Comparison of ENCODE assay signal across 17 cellular contexts in genomic region chr10:5553400-5554170, GRCh38. TPM values are rescaled to one million over a fixed set of nuclear protein-coding genes. Genes with fewer than 3 reads are reported as not detected.
DNase-seq lines count a peak whose midpoint lies in the region; ATAC-seq and TF ChIP-seq lines count a peak whose summit lies in the region.
"Had no signal": no experiment of that assay in that cellular context is flagged by ENCODE, and none has a peak within 500 bp of the region (broad histone marks: within the 10 kb centered on the region; RNA-seq: fewer than 3 reads in every experiment).

No MANE protein-coding gene starts in this region.

- H3K4me1 Mint-ChIP-seq in CD8-positive, alpha-beta memory T cell: peaks cover 14 to 20% (median 19%) of the 10 kb centered on the region in 3 donors

- H3K27me3 Mint-ChIP-seq in CD8-positive, alpha-beta memory T cell: peaks cover 4 to 5% of the 10 kb centered on the region in 2 donors

- CTCF ChIA-PET in CD8-positive, alpha-beta memory T cell (lab: Charles Lee): interaction anchor here (1.6 kb wide), 1 partner anchor 76 kb away, joined by 5 read pairs; no protein-coding TSS in a partner anchor

- no peaks in the 10 kb centered on the region for H3K9me3 ChIP-seq in mesenchymal stem cell (ENCODE audit: control insufficient read depth, low read length)
- no peaks in the 10 kb centered on the region for H3K9me3 ChIP-seq in suprapubic skin
- no peaks in the 10 kb centered on the region for H3K9me3 ChIP-seq in CD8-positive, alpha-beta memory T cell (ENCODE audit: low read length)

- no peak overlapping the region for H2BK5ac ChIP-seq in mesenchymal stem cell (ENCODE audit: low read depth, low read length, poor library complexity, severe bottlenecking)

- TF ChIP-seq POLR2A in suprapubic skin (IDR thresholded peaks at IDR 0.05): no peak

- H3K4me1 ChIP-seq in mesenchymal stem cell (ENCODE audit: control insufficient read depth, insufficient read depth, low read depth, low read length) (peaks cover 65% of the 10 kb centered on the region), suprapubic skin (peaks cover 64% of the 10 kb centered on the region)
- peaks cover 38% of the 10 kb centered on the region for H3K4me1 ChIP-seq in CD8-positive, alpha-beta memory T cell (ENCODE audit: insufficient read depth, low read length)

- H2AK5ac ChIP-seq in mesenchymal stem cell (ENCODE audit: low read length, severe bottlenecking): peak overlapping the region; percentile 72

- H3K79me1 ChIP-seq in mesenchymal stem cell (replicated peaks; ENCODE audit: low read length, poor library complexity, severe bottlenecking): no peaks in the 10 kb centered on the region

- no peak overlapping the region for H2BK12ac ChIP-seq in mesenchymal stem cell (ENCODE audit: low read length in 2 of 2)

- no peak for TF ChIP-seq EP300 in suprapubic skin (IDR thresholded peaks at IDR 0.05)

- H4K8ac ChIP-seq in mesenchymal stem cell (ENCODE audit: low read length): no peak overlapping the region

- H3K18ac ChIP-seq in mesenchymal stem cell (ENCODE audit: low read depth in 1 of 2, low read length in 2 of 2): peak overlapping the region in 1 of 2 experiments; percentile 63

- H3K9ac ChIP-seq in mesenchymal stem cell (ENCODE audit: low read length): no peak overlapping the region

- H3K27me3 ChIP-seq in mesenchymal stem cell (ENCODE audit: control insufficient read depth in 1 of 2, insufficient read depth in 1 of 2, low read length in 2 of 2) (no peaks in the 10 kb centered on the region), suprapubic skin (no peaks in the 10 kb centered on the region)
- H3K27me3 ChIP-seq in CD8-positive, alpha-beta memory T cell (ENCODE audit: insufficient read depth, low read length, poor library complexity, severe bottlenecking): no peaks in the 10 kb centered on the region

- no peak overlapping the region for H3K4me3 Mint-ChIP-seq in CD8-positive, alpha-beta memory T cell

- WGBS in mesenchymal stem cell: 89% methylated on average over 15 of the region's 17 CpGs
- WGBS in suprapubic skin: 71% methylated on average over 17 of the region's 17 CpGs

- H3K27ac Mint-ChIP-seq in CD8-positive, alpha-beta memory T cell: peak overlapping the region in 1 of 8 donors; percentile 79

- no peak for ATAC-seq in GM18867 (IDR thresholded peaks at IDR 0.05; ENCODE audit: unreplicated experiment)
- no peak for ATAC-seq in esophagus mucosa
- ATAC-seq: HCT116 had no signal

- H3K36me3 Mint-ChIP-seq in CD8-positive, alpha-beta memory T cell: no peaks in the 10 kb centered on the region

- H3K4me2 ChIP-seq in mesenchymal stem cell (ENCODE audit: low read length, poor library complexity, severe bottlenecking): no peak overlapping the region

- no peaks in the 10 kb centered on the region for H3K36me3 ChIP-seq in mesenchymal stem cell (ENCODE audit: control insufficient read depth in 1 of 2, insufficient read depth in 2 of 2, low read depth in 1 of 2, low read length in 2 of 2)
- H3K36me3 ChIP-seq in suprapubic skin: no peaks in the 10 kb centered on the region
- no peaks in the 10 kb centered on the region for H3K36me3 ChIP-seq in CD8-positive, alpha-beta memory T cell (ENCODE audit: insufficient read depth, low read length)

- no peak overlapping the region for H2BK120ac ChIP-seq in mesenchymal stem cell (ENCODE audit: low read depth, low read length)

- H3K9me3 Mint-ChIP-seq in CD8-positive, alpha-beta memory T cell: no peaks in the 10 kb centered on the region

- peak overlapping the region; percentile 5 for H4K91ac ChIP-seq in mesenchymal stem cell (ENCODE audit: low read length)

- no peak for TF ChIP-seq CTCF in coronary artery (IDR thresholded peaks at IDR 0.05)
- no peak for TF ChIP-seq CTCF in suprapubic skin (IDR thresholded peaks at IDR 0.05)

- DNase-seq in activated effector memory CD4-positive, alpha-beta T cell treated with anti-CD3 and anti-CD28 coated beads, Interleukin-2, amount 50 U/mL, for 16 hours: peak; percentile 51
- no peak for DNase-seq in activated effector memory CD4-positive, alpha-beta T cell treated with Interleukin-2 at 50 U/mL for 16 hours
- DNase-seq in coronary artery (ENCODE audit: low spot score): no peak
- no peak for DNase-seq in mesenchymal stem cell
- peak; percentile 50 to 69 for DNase-seq in suprapubic skin (ENCODE audit: low spot score in 2 of 2)
- no peak for DNase-seq in CD8-positive, alpha-beta memory T cell
- DNase-seq: Calu3; effector CD8-positive, alpha-beta T cell; MV-4-11; NCI-H2227 treated with DMSO at 0.1 percent for 48 hours; substantia nigra had no signal

- no peak overlapping the region for H2BK15ac ChIP-seq in mesenchymal stem cell (ENCODE audit: low read depth, poor library complexity, severe bottlenecking)

- POLR2A ChIA-PET in CD8-positive, alpha-beta memory T cell (lab: Charles Lee): no interaction called here

- H3K23ac ChIP-seq in mesenchymal stem cell (ENCODE audit: low read length in 2 of 2): no peak overlapping the region

- H3K14ac ChIP-seq in mesenchymal stem cell (ENCODE audit: low read length in 2 of 2): peak overlapping the region in 1 of 2 experiments; percentile 5

- peak overlapping the region; percentile 42 for H2AFZ ChIP-seq in mesenchymal stem cell (ENCODE audit: low read depth, low read length)

- H3K4me3 ChIP-seq in coronary artery (no peak overlapping the region), mesenchymal stem cell (ENCODE audit: insufficient read depth in 1 of 2, low read depth in 1 of 2, low read length in 2 of 2) (no peak overlapping the region), suprapubic skin (no peak overlapping the region)
- no peak overlapping the region for H3K4me3 ChIP-seq in CD8-positive, alpha-beta memory T cell (ENCODE audit: low read length)
- H3K4me3 ChIP-seq: smooth muscle cell had no signal

- H3K27ac ChIP-seq in coronary artery (peak overlapping the region; percentile 57 to 85), mesenchymal stem cell (ENCODE audit: low read length, poor library complexity, severe bottlenecking) (no peak overlapping the region), suprapubic skin (peak overlapping the region; percentile 63)
- no peak overlapping the region for H3K27ac ChIP-seq in CD8-positive, alpha-beta memory T cell (ENCODE audit: low read depth, low read length)

- H3K4ac ChIP-seq in mesenchymal stem cell (ENCODE audit: low read depth in 1 of 2, low read length in 2 of 2): no peak overlapping the region

RNA-seq across cellular contexts. Expression of gene CALML3, which starts 28.8 kb away (rescaled TPM):
- polyA plus RNA-seq in mesenchymal stem cell (2013, experiment 1 of 2): not detected
- not detected for polyA plus RNA-seq in mesenchymal stem cell (2013, experiment 2 of 2)
- total RNA-seq in suprapubic skin (100 to 1,000 TPM in 2 of 4 donors, 10 to 100 TPM in 2; 27.4 to 296 (median 105) TPM), esophagus mucosa (501 TPM)
- total RNA-seq in CD8-positive, alpha-beta memory T cell: not detected
- not detected for polyA plus RNA-seq in CD8-positive, alpha-beta memory T cell
- total RNA-seq: Calu3 had no signal
- polyA plus RNA-seq: neural cell, smooth muscle cell had no signal

RNA-seq across cellular contexts. Expression of gene CALML5, which starts 54.2 kb away (rescaled TPM):
- not detected for polyA plus RNA-seq in mesenchymal stem cell (2013, experiment 1 of 2)
- polyA plus RNA-seq in mesenchymal stem cell (2013, experiment 2 of 2): not detected
- total RNA-seq in suprapubic skin (1,000 to 10,000 TPM in 3 of 4 donors, 100 to 1,000 TPM in 1; 429 to 3,135 (median 2,230) TPM), esophagus mucosa (16.6 TPM)
- total RNA-seq in CD8-positive, alpha-beta memory T cell: not detected
- polyA plus RNA-seq in CD8-positive, alpha-beta memory T cell: not detected
- total RNA-seq: Calu3, frontal cortex had no signal
- polyA plus RNA-seq: neural cell had no signal

Comparison
In these comparisons a context has a peak if more than half of its experiments do, and no peak if none do; other contexts are left out.
1. DNase-seq: peak in activated effector memory CD4-positive, alpha-beta T cell treated with anti-CD3 and anti-CD28 coated beads, Interleukin-2, amount 50 U/mL, for 16 hours (single experiment) and suprapubic skin (2 of 2); none in activated effector memory CD4-positive, alpha-beta T cell treated with Interleukin-2 at 50 U/mL for 16 hours (single experiment), coronary artery (single experiment), mesenchymal stem cell (single experiment) and CD8-positive, alpha-beta memory T cell (0 of 5).
2. H3K27ac ChIP-seq: peak in coronary artery (2 of 2) and suprapubic skin (single experiment); none in mesenchymal stem cell (single experiment) and CD8-positive, alpha-beta memory T cell (single experiment).
3. RNA of gene CALML3, which starts 28.8 kb away (total RNA-seq): 501 TPM in esophagus mucosa (single experiment) and 27.4 to 296 TPM in suprapubic skin; not detected in CD8-positive, alpha-beta memory T cell; every median in the first group is over 10 times any median in the second.
4. RNA of gene CALML5, which starts 54.2 kb away (total RNA-seq): 429 to 3,135 TPM in suprapubic skin; 16.6 TPM in esophagus mucosa (single experiment) and not detected in CD8-positive, alpha-beta memory T cell; every median in the first group is over 10 times any median in the second.